ENCODE assay signal across 25 cellular contexts in the genomic region with DNA sequence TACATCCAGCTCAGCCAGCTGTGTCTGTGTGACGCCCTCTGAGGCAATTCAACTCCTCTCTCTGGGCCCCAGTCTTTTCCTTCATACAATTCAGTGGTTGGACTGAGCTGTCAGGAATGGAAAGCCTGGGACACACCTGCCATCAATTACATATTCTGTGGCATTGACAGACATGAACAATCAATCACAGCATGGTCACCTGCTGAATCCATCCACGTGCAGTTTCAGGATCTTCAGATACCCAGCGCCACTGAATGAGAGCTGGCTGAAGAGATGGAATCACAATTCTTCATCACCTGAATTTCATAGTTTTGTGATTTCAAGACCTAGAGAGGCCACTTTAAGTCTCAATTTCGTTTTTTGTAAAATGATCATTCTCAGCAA. TPM values are rescaled to one million over a fixed set of nuclear protein-coding genes. Genes with fewer than 3 reads are reported as not detected.
"Had no signal": no experiment of that assay in that cellular context is flagged by ENCODE, and none has a peak within 500 bp of the region (broad histone marks: within the 10 kb centered on the region; RNA-seq: fewer than 3 reads in every experiment).

No MANE protein-coding gene starts in this region.

- H3K9me3 ChIP-seq: colonic mucosa, gastroesophageal sphincter, lower lobe of right lung, psoas muscle, right lobe of liver, testis had no signal

- H3K4me1 ChIP-seq: colonic mucosa, psoas muscle, right lobe of liver had no signal

- H3K27ac ChIP-seq: colonic mucosa, esophagus squamous epithelium, gastroesophageal sphincter, lower lobe of right lung, psoas muscle, right lobe of liver, spleen, testis, tibial nerve had no signal

- H3K36me3 ChIP-seq: colonic mucosa, esophagus squamous epithelium, gastroesophageal sphincter, lower lobe of right lung, right lobe of liver, spleen, tibial nerve had no signal

- ATAC-seq: gastroesophageal sphincter; left lobe of liver; lower lobe of right lung; psoas muscle; right lobe of liver; stimulated activated naive B cell treated with anti-CD40 and anti-IgM and Interleukin-4, amounts not matched to agents 10 μg/mL and 1 μg/mL and 100 μg/mL, for 72 hours; stimulated activated naive CD8-positive, alpha-beta T cell treated with anti-CD3 and anti-CD28 coated beads, Interleukin-15, amount 100 ng/mL, for 72 hours had no signal

- DNase-seq: colonic mucosa; dermis blood vessel endothelial cell; esophagus squamous epithelium; foreskin fibroblast; glutamatergic neuron; islet precursor cell; psoas muscle; retina; stimulated activated CD4-positive, alpha-beta T cell treated with anti-CD3 and anti-CD28 coated beads, Interleukin-15, amount 100 ng/mL, for 24 hours; stimulated activated CD4-positive, alpha-beta T cell treated with anti-CD3 and anti-CD28 coated beads, Interleukin-1b, Interleukin-23, amount 100 ng/mL, for 48 hours; stimulated activated CD4-positive, alpha-beta T cell treated with anti-CD3 and anti-CD28 coated beads, Interleukin-4, amount 100 ng/mL, for 24 hours; stimulated activated naive B cell treated with anti-CD40 and anti-IgM and Interleukin-4, amounts not matched to agents 10 μg/mL and 1 μg/mL and 100 μg/mL, for 72 hours; stimulated activated naive CD8-positive, alpha-beta T cell treated with anti-CD3 and anti-CD28 coated beads, Interleukin-15, amount 100 ng/mL, for 72 hours; testis had no signal

- H3K27me3 ChIP-seq: right lobe of liver, testis had no signal

- H3K4me3 ChIP-seq: colonic mucosa, esophagus squamous epithelium, gastroesophageal sphincter, lower lobe of right lung, psoas muscle, right lobe of liver, spleen, testis, tibial nerve had no signal

RNA-seq across cellular contexts. Expression of gene ADRA2B, which starts 5.1 kb away (rescaled TPM):
- total RNA-seq: myocyte had no signal

RNA-seq across cellular contexts. Expression of gene ASTL, which starts 27.1 kb away (rescaled TPM):
- total RNA-seq: dermis blood vessel endothelial cell, epithelial cell of proximal tubule, gastroesophageal sphincter, left lobe of liver, lower lobe of right lung, mucosa of gallbladder, myocyte, psoas muscle, right lobe of liver, skeletal muscle tissue, ureter had no signal
